3 cellular contexts compared by ENCODE assay signal in the genomic region with DNA sequence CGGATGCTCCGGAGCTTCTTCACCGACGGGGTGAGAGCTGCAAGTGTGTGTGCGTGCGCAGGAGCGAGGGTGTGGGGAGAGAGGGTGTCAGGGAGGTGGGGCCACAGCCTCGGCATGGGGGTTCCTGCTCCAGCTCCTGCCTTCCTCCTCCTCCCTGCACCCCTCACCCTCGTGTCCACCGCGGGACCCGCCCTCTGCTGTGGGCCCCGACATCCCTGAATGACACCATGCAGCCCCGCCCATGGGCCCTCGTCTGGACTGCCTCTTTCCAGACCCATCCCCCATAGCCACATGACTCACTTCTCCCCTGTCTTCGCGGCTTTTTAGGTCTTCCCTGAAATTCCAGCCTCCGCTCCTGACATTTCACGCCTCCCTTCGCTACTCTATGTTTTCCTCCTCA.
TF ChIP-seq lines count a peak whose summit lies in the region.

No MANE protein-coding gene starts in this region.

TF ChIP-seq in A549, 52 proteins besides CTCF, POLR2A, EP300 and RAD21:
- no peak for TF ChIP-seq ESRRA (IDR thresholded peaks at IDR 0.05; ENCODE audit: borderline replicate concordance, low read length)
- TF ChIP-seq FOSL2 (IDR thresholded peaks at IDR 0.05) = no peak
- TF ChIP-seq FOSL2 (CRISPR knock-in tag; IDR thresholded peaks at IDR 0.05) = peak; percentile 38; the same call in 1 of the 2 replicates
- TF ChIP-seq RNF2 (IDR thresholded peaks at IDR 0.05; ENCODE audit: borderline replicate concordance, low read depth) = no peak
- TF ChIP-seq TFCP2L1 (CRISPR knock-in tag; IDR thresholded peaks at IDR 0.05) = no peak
- no peak for TF ChIP-seq RARB (CRISPR knock-in tag; IDR thresholded peaks at IDR 0.05)
TF ChIP-seq in A549: peak in this region for 1.

TF ChIP-seq in IMR-90, 13 proteins besides CTCF, POLR2A, EP300 and RAD21:
- no peak for TF ChIP-seq RFX5 (IDR thresholded peaks at IDR 0.05; ENCODE audit: low read depth, low read length)
- peak; percentile 48; the same call in 1 of the 2 replicates for TF ChIP-seq FOS (IDR thresholded peaks at IDR 0.05; ENCODE audit: low read depth, low read length)
- TF ChIP-seq, protein P1, sequence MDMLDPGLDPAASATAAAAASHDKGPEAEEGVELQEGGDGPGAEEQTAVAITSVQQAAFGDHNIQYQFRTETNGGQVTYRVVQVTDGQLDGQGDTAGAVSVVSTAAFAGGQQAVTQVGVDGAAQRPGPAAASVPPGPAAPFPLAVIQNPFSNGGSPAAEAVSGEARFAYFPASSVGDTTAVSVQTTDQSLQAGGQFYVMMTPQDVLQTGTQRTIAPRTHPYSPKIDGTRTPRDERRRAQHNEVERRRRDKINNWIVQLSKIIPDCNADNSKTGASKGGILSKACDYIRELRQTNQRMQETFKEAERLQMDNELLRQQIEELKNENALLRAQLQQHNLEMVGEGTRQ (IDR thresholded peaks at IDR 0.05; ENCODE audit: low read depth, low read length) = peak; percentile 53; the same call in 1 of the 2 replicates
- TF ChIP-seq, protein P2, sequence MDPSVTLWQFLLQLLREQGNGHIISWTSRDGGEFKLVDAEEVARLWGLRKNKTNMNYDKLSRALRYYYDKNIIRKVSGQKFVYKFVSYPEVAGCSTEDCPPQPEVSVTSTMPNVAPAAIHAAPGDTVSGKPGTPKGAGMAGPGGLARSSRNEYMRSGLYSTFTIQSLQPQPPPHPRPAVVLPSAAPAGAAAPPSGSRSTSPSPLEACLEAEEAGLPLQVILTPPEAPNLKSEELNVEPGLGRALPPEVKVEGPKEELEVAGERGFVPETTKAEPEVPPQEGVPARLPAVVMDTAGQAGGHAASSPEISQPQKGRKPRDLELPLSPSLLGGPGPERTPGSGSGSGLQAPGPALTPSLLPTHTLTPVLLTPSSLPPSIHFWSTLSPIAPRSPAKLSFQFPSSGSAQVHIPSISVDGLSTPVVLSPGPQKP (IDR thresholded peaks at IDR 0.05; ENCODE audit: borderline replicate concordance, low read depth, low read length) = no peak
- TF ChIP-seq MXI1 (IDR thresholded peaks at IDR 0.05; ENCODE audit: borderline replicate concordance, low read depth, low read length) = peak; percentile 53; the same call in 1 of the 2 replicates
- peak; percentile 22; the same call in 1 of the 2 replicates for TF ChIP-seq MAZ (IDR thresholded peaks at IDR 0.05; ENCODE audit: borderline replicate concordance, low read depth, low read length)
- TF ChIP-seq RCOR1 (IDR thresholded peaks at IDR 0.05; ENCODE audit: insufficient replicate concordance, low read length) = no peak
- TF ChIP-seq CHD1 (IDR thresholded peaks at IDR 0.05; ENCODE audit: low read depth, low read length) = no peak
- no peak for TF ChIP-seq CEBPB (IDR thresholded peaks at IDR 0.05; ENCODE audit: low read depth, low read length)

TF ChIP-seq in HEK293T, 16 proteins besides CTCF, POLR2A, EP300 and RAD21:
- TF ChIP-seq FOXK2 (IDR thresholded peaks at IDR 0.05) = no peak
- TF ChIP-seq TARDBP (IDR thresholded peaks at IDR 0.05) = no peak
- no peak for TF ChIP-seq SUZ12 (IDR thresholded peaks at IDR 0.05)
- TF ChIP-seq ARNT (IDR thresholded peaks at IDR 0.05) = no peak
- no peak for TF ChIP-seq ZNF384 (IDR thresholded peaks at IDR 0.05)
- no peak for TF ChIP-seq SP1 (IDR thresholded peaks at IDR 0.05)
- TF ChIP-seq, protein P3, sequence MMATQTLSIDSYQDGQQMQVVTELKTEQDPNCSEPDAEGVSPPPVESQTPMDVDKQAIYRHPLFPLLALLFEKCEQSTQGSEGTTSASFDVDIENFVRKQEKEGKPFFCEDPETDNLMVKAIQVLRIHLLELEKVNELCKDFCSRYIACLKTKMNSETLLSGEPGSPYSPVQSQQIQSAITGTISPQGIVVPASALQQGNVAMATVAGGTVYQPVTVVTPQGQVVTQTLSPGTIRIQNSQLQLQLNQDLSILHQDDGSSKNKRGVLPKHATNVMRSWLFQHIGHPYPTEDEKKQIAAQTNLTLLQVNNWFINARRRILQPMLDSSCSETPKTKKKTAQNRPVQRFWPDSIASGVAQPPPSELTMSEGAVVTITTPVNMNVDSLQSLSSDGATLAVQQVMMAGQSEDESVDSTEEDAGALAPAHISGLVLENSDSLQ (IDR thresholded peaks at IDR 0.05) = no peak
- TF ChIP-seq L3MBTL2 (conservative IDR thresholded peaks at IDR 0.05) = no peak
- TF ChIP-seq FOXM1 (IDR thresholded peaks at IDR 0.05; ENCODE audit: borderline replicate concordance) = no peak
- no peak for TF ChIP-seq HDGF (IDR thresholded peaks at IDR 0.05; ENCODE audit: borderline replicate concordance)
- no peak for TF ChIP-seq CTBP1 (IDR thresholded peaks at IDR 0.05; ENCODE audit: borderline replicate concordance)
- TF ChIP-seq ELF4 (IDR thresholded peaks at IDR 0.05) = no peak
- TF ChIP-seq BHLHE40 (IDR thresholded peaks at IDR 0.05; ENCODE audit: borderline replicate concordance) = no peak
- TF ChIP-seq FOXA1 (IDR thresholded peaks at IDR 0.05) = no peak
